Comparison of ENCODE assay signal across 8 cellular contexts in the genomic region with DNA sequence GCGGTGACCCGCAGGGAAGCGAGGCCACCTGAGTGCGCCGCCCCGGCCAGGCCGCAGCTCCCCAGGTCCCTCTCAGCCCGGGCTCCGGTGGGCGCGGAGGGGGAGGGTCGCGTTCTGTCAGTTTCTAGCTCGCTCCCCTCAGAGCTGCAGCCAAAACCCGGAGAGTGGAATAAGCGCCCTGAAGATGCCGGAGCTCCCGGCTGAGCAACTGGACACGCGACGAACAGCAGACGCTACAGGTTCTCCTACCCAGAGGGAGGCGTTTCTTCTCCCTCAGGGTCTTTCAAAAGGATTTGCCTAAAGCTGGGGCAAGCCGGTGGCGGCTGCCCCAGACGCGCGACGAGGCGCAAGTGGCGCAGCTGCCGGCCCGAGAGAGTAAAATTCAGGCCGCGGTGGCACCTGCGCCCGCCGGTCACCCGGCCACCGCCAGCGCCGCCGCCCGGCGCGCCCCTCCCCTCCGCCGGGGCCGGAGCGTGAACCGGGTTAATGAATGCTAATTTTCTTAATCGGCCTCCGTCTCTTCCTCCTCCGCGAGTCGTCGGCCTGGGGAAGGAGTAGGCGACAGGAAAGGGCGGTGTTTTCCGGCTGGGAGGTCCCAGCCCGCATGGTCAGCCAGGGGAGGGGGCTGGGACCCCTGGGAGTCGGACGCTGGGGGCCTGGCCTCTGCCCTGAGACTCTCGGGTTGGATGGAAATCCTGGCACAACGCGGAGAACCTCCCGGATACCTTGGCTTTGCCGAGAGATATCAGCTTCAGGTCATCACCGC. TPM values are rescaled to one million over a fixed set of nuclear protein-coding genes. Genes with fewer than 3 reads are reported as not detected.
DNase-seq lines count a peak whose midpoint lies in the region; TF ChIP-seq lines count a peak whose summit lies in the region.

No MANE protein-coding gene starts in this region.

- DNase-seq in ELR (ENCODE audit: low read depth) (peak; percentile 85), H4 (ENCODE audit: low spot score) (peak; percentile 18), M059J (ENCODE audit: low read depth) (peak; percentile 86), SJCRH30 (peak; percentile 99), germinal center (ENCODE audit: low spot score) (peak; percentile 88), occipital lobe (lab: John Stamatoyannopoulos, UW) (peak; percentile 60), tibial artery (peak; percentile 66 to 85)
- peak; percentile 79 for DNase-seq in activated naive CD4-positive, alpha-beta T cell treated with anti-CD3 and anti-CD28 coated beads, Interleukin-2, amount 10 ng/mL, durations not matched to agents 7 days and 5 days

- CTCF ChIA-PET in activated naive CD4-positive, alpha-beta T cell treated with anti-CD3 and anti-CD28 coated beads, Interleukin-2, amount 10 ng/mL, durations not matched to agents 7 days and 5 days (lab: Charles Lee): no interaction called here

- H3K9me3 Mint-ChIP-seq in activated naive CD4-positive, alpha-beta T cell treated with anti-CD3 and anti-CD28 coated beads, Interleukin-2, amount 10 ng/mL, durations not matched to agents 7 days and 5 days: no peaks in the 10 kb centered on the region

- peak overlapping the region; percentile 84 for H3K27ac Mint-ChIP-seq in activated naive CD4-positive, alpha-beta T cell treated with anti-CD3 and anti-CD28 coated beads, Interleukin-2, amount 10 ng/mL, durations not matched to agents 7 days and 5 days

- H3K27me3 Mint-ChIP-seq in activated naive CD4-positive, alpha-beta T cell treated with anti-CD3 and anti-CD28 coated beads, Interleukin-2, amount 10 ng/mL, durations not matched to agents 7 days and 5 days: peaks cover 14% of the 10 kb centered on the region

- peak overlapping the region; percentile 99 for H3K27ac ChIP-seq in SJCRH30
- peak overlapping the region; percentile 97 for H3K27ac ChIP-seq in tibial artery

- H3K27me3 ChIP-seq in SJCRH30: no peaks in the 10 kb centered on the region
- H3K27me3 ChIP-seq in tibial artery: no peaks in the 10 kb centered on the region

- H3K36me3 ChIP-seq in SJCRH30 (peaks cover 30% of the 10 kb centered on the region), tibial artery (no peaks in the 10 kb centered on the region)

- peak overlapping the region; percentile 82 for H3K4me3 Mint-ChIP-seq in activated naive CD4-positive, alpha-beta T cell treated with anti-CD3 and anti-CD28 coated beads, Interleukin-2, amount 10 ng/mL, durations not matched to agents 7 days and 5 days

- H3K4me1 Mint-ChIP-seq in activated naive CD4-positive, alpha-beta T cell treated with anti-CD3 and anti-CD28 coated beads, Interleukin-2, amount 10 ng/mL, durations not matched to agents 7 days and 5 days: peaks cover 41% of the 10 kb centered on the region

- peak overlapping the region; percentile 94 for H3K4me3 ChIP-seq in SJCRH30
- peak overlapping the region; percentile 74 to 97 for H3K4me3 ChIP-seq in tibial artery

- intact Hi-C loops in tibial artery (cut with DNase I; ENCODE audit: low total_unique reads): loop anchor here (5.0 kb wide), 1 partner anchor 145 kb away; no protein-coding TSS in a partner anchor

- peaks cover 13% of the 10 kb centered on the region for H3K36me3 Mint-ChIP-seq in activated naive CD4-positive, alpha-beta T cell treated with anti-CD3 and anti-CD28 coated beads, Interleukin-2, amount 10 ng/mL, durations not matched to agents 7 days and 5 days

- no peak for TF ChIP-seq CTCF in tibial artery (IDR thresholded peaks at IDR 0.05)

- H3K4me1 ChIP-seq in SJCRH30 (peaks cover 40% of the 10 kb centered on the region), tibial artery (peaks cover 0 to 30% (median 18%) of the 10 kb centered on the region in 4 donors)

- H3K9me3 ChIP-seq in SJCRH30 (replicated peaks) (no peaks in the 10 kb centered on the region), tibial artery (no peaks in the 10 kb centered on the region)

RNA-seq across cellular contexts. Expression of a gene that starts 0.8 kb away (rescaled TPM):
- 4.1 and 8.5 TPM in 2 replicates for total RNA-seq in H4 (2014; rRNA removed; shearing (Covaris generic))
- 63.4 and 78.4 TPM in 2 replicates for total RNA-seq in M059J (2014; rRNA removed; shearing (Covaris generic))
- 176 and 177 TPM in 2 replicates for total RNA-seq in SJCRH30 (2014; rRNA removed; shearing (Covaris generic))
- total RNA-seq in occipital lobe: 25.3 TPM

Comparison
In these comparisons a context has a peak if more than half of its experiments do, and no peak if none do; other contexts are left out.
1. Peak in every context shown above with its lines: DNase-seq, H3K4me3 ChIP-seq and H3K27ac ChIP-seq.
2. DNase-seq: peak in every context shown above with its lines; median percentile 99 in SJCRH30; 88 in germinal center; 86 in M059J; 85 in ELR; 79 in activated naive CD4-positive, alpha-beta T cell treated with anti-CD3 and anti-CD28 coated beads, Interleukin-2, amount 10 ng/mL, durations not matched to agents 7 days and 5 days; 76 in tibial artery; 60 in occipital lobe; 18 in H4.